ENCODE assay signal across 1 cellular context in genomic region chr3:185825639-185826481, GRCh38.
TF ChIP-seq lines count a peak whose summit lies in the region.

No MANE protein-coding gene starts in this region.

TF ChIP-seq in WTC11, 78 proteins besides CTCF, POLR2A, EP300 and RAD21 (continued from another document):
- TF ChIP-seq TCF7 (CRISPR knock-in tag; IDR thresholded peaks at IDR 0.05; ENCODE audit: low read depth) = 0 out of 2 replicates have a peak, but pooled peaks have one; percentile 85
- peak; percentile 66; the same call in 1 of the 2 replicates for TF ChIP-seq ETV6 (CRISPR knock-in tag; IDR thresholded peaks at IDR 0.05)
- TF ChIP-seq ZNF138 (CRISPR knock-in tag; conservative IDR thresholded peaks at IDR 0.05) = no peak; the same call in none of the 2 replicates
- TF ChIP-seq, protein P1, sequence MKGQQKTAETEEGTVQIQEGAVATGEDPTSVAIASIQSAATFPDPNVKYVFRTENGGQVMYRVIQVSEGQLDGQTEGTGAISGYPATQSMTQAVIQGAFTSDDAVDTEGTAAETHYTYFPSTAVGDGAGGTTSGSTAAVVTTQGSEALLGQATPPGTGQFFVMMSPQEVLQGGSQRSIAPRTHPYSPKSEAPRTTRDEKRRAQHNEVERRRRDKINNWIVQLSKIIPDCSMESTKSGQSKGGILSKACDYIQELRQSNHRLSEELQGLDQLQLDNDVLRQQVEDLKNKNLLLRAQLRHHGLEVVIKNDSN (CRISPR knock-in tag; IDR thresholded peaks at IDR 0.05) = 0 out of 2 replicates have a peak, but pooled peaks have one; percentile 42
- peak; percentile 97 for TF ChIP-seq FOXP1 (CRISPR knock-in tag; IDR thresholded peaks at IDR 0.05; ENCODE audit: borderline replicate concordance)
- TF ChIP-seq ZBTB21 (CRISPR knock-in tag; IDR thresholded peaks at IDR 0.05; ENCODE audit: borderline replicate concordance) = no peak; the same call in 1 of the 2 replicates
- TF ChIP-seq, protein P2, sequence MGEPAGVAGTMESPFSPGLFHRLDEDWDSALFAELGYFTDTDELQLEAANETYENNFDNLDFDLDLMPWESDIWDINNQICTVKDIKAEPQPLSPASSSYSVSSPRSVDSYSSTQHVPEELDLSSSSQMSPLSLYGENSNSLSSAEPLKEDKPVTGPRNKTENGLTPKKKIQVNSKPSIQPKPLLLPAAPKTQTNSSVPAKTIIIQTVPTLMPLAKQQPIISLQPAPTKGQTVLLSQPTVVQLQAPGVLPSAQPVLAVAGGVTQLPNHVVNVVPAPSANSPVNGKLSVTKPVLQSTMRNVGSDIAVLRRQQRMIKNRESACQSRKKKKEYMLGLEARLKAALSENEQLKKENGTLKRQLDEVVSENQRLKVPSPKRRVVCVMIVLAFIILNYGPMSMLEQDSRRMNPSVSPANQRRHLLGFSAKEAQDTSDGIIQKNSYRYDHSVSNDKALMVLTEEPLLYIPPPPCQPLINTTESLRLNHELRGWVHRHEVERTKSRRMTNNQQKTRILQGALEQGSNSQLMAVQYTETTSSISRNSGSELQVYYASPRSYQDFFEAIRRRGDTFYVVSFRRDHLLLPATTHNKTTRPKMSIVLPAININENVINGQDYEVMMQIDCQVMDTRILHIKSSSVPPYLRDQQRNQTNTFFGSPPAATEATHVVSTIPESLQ (CRISPR knock-in tag; IDR thresholded peaks at IDR 0.05) = peak; percentile 48; the same call in 1 of the 2 replicates
- TF ChIP-seq, protein P3, sequence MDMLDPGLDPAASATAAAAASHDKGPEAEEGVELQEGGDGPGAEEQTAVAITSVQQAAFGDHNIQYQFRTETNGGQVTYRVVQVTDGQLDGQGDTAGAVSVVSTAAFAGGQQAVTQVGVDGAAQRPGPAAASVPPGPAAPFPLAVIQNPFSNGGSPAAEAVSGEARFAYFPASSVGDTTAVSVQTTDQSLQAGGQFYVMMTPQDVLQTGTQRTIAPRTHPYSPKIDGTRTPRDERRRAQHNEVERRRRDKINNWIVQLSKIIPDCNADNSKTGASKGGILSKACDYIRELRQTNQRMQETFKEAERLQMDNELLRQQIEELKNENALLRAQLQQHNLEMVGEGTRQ (CRISPR knock-in tag; IDR thresholded peaks at IDR 0.05) = no peak
- no peak for TF ChIP-seq ZNF423 (CRISPR knock-in tag; IDR thresholded peaks at IDR 0.05)
- TF ChIP-seq, protein P4, sequence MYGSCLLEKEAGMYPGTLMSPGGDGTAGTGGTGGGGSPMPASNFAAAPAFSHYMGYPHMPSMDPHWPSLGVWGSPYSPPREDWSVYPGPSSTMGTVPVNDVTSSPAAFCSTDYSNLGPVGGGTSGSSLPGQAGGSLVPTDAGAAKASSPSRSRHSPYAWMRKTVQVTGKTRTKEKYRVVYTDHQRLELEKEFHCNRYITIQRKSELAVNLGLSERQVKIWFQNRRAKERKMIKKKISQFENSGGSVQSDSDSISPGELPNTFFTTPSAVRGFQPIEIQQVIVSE (CRISPR knock-in tag; IDR thresholded peaks at IDR 0.05; ENCODE audit: borderline replicate concordance) = no peak
- no peak for TF ChIP-seq IRF1 (CRISPR knock-in tag; IDR thresholded peaks at IDR 0.05)
- TF ChIP-seq, protein P5, sequence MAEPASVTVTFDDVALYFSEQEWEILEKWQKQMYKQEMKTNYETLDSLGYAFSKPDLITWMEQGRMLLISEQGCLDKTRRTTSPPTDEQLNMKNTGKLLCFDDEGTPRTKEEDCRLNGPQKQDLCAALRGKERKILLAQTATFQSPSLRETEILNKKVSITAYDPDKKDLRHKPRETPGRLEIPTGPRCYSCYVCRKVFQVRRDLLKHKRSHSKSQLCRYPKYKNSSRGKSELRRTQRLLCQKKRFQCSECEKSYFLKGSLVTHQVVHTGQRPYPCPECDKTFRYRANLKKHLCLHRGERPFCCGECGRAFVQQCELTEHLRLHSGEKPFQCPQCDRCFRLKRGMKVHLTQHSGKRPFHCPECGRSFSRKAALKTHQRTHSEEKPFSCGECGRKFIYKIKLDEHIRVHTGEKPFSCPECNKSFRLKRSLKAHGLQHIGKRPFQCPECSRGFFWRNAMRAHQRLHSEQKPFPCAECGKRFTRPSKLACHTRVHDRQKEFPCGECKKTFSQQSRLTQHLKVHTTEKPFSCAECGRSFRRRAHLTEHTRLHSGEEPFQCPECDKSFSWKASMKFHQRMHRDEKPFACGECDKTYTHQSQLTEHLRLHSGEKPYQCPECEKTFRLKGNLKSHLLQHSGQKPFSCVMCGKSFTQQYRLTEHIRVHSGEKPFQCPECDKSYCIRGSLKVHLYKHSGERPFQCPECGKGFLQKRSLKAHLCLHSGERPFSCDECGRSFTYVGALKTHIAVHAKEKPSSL (CRISPR knock-in tag; conservative IDR thresholded peaks at IDR 0.05) = no peak
- TF ChIP-seq E2F5 (CRISPR knock-in tag; IDR thresholded peaks at IDR 0.05) = no peak
- TF ChIP-seq ZNF121 (CRISPR knock-in tag; IDR thresholded peaks at IDR 0.05) = no peak
- no peak for TF ChIP-seq GTF2I (CRISPR knock-in tag; conservative IDR thresholded peaks at IDR 0.05)
- TF ChIP-seq ATF1 (CRISPR knock-in tag; IDR thresholded peaks at IDR 0.05) = peak; percentile 45; the same call in 1 of the 2 replicates
- TF ChIP-seq RELA (CRISPR knock-in tag; IDR thresholded peaks at IDR 0.05; ENCODE audit: borderline replicate concordance) = peak; percentile 82
- TF ChIP-seq SP1 (CRISPR knock-in tag; conservative IDR thresholded peaks at IDR 0.05) = peak; percentile 67
- peak; percentile 84 for TF ChIP-seq NFE2L1 (CRISPR knock-in tag; IDR thresholded peaks at IDR 0.05)
- no peak for TF ChIP-seq NFATC4 (CRISPR knock-in tag; IDR thresholded peaks at IDR 0.05)
- peak; percentile 72; the same call in 1 of the 2 replicates for TF ChIP-seq ESRRA (CRISPR knock-in tag; IDR thresholded peaks at IDR 0.05; ENCODE audit: borderline replicate concordance)
- TF ChIP-seq CREB1 (CRISPR knock-in tag; IDR thresholded peaks at IDR 0.05) = no peak; the same call in 1 of the 2 replicates
- no peak for TF ChIP-seq PRRX2 (CRISPR knock-in tag; IDR thresholded peaks at IDR 0.05)
- peak; percentile 47; the same call in 1 of the 2 replicates for TF ChIP-seq CREM (CRISPR knock-in tag; IDR thresholded peaks at IDR 0.05)
- no peak for TF ChIP-seq TEAD4 (CRISPR knock-in tag; IDR thresholded peaks at IDR 0.05)
- TF ChIP-seq, protein P6, sequence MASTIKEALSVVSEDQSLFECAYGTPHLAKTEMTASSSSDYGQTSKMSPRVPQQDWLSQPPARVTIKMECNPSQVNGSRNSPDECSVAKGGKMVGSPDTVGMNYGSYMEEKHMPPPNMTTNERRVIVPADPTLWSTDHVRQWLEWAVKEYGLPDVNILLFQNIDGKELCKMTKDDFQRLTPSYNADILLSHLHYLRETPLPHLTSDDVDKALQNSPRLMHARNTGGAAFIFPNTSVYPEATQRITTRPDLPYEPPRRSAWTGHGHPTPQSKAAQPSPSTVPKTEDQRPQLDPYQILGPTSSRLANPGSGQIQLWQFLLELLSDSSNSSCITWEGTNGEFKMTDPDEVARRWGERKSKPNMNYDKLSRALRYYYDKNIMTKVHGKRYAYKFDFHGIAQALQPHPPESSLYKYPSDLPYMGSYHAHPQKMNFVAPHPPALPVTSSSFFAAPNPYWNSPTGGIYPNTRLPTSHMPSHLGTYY (CRISPR knock-in tag; IDR thresholded peaks at IDR 0.05) = 0 out of 2 replicates have a peak, but pooled peaks have one; percentile 16
- peak; percentile 85 for TF ChIP-seq MYBL2 (CRISPR knock-in tag; IDR thresholded peaks at IDR 0.05)
- TF ChIP-seq, protein P7, sequence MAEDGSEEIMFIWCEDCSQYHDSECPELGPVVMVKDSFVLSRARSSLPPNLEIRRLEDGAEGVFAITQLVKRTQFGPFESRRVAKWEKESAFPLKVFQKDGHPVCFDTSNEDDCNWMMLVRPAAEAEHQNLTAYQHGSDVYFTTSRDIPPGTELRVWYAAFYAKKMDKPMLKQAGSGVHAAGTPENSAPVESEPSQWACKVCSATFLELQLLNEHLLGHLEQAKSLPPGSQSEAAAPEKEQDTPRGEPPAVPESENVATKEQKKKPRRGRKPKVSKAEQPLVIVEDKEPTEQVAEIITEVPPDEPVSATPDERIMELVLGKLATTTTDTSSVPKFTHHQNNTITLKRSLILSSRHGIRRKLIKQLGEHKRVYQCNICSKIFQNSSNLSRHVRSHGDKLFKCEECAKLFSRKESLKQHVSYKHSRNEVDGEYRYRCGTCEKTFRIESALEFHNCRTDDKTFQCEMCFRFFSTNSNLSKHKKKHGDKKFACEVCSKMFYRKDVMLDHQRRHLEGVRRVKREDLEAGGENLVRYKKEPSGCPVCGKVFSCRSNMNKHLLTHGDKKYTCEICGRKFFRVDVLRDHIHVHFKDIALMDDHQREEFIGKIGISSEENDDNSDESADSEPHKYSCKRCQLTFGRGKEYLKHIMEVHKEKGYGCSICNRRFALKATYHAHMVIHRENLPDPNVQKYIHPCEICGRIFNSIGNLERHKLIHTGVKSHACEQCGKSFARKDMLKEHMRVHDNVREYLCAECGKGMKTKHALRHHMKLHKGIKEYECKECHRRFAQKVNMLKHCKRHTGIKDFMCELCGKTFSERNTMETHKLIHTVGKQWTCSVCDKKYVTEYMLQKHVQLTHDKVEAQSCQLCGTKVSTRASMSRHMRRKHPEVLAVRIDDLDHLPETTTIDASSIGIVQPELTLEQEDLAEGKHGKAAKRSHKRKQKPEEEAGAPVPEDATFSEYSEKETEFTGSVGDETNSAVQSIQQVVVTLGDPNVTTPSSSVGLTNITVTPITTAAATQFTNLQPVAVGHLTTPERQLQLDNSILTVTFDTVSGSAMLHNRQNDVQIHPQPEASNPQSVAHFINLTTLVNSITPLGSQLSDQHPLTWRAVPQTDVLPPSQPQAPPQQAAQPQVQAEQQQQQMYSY (CRISPR knock-in tag; IDR thresholded peaks at IDR 0.05) = peak; percentile 54; the same call in 1 of the 2 replicates
- no peak for TF ChIP-seq TEAD1 (CRISPR knock-in tag; IDR thresholded peaks at IDR 0.05)
- peak; percentile 55; the same call in 1 of the 2 replicates for TF ChIP-seq FOXK1 (CRISPR knock-in tag; IDR thresholded peaks at IDR 0.05)
- no peak for TF ChIP-seq JAZF1 (CRISPR knock-in tag; IDR thresholded peaks at IDR 0.05)
- TF ChIP-seq PREB (CRISPR knock-in tag; IDR thresholded peaks at IDR 0.05; ENCODE audit: borderline replicate concordance) = 0 out of 2 replicates have a peak, but pooled peaks have one; percentile 55
- TF ChIP-seq OVOL2 (CRISPR knock-in tag; IDR thresholded peaks at IDR 0.05; ENCODE audit: borderline replicate concordance) = no peak
- TF ChIP-seq KAT7 (CRISPR knock-in tag; IDR thresholded peaks at IDR 0.05; ENCODE audit: borderline replicate concordance) = peak; percentile 84; the same call in 1 of the 2 replicates
- no peak for TF ChIP-seq HMGA2 (CRISPR knock-in tag; IDR thresholded peaks at IDR 0.05)
- no peak for TF ChIP-seq ZNF671 (CRISPR knock-in tag; IDR thresholded peaks at IDR 0.05)
- TF ChIP-seq EMX1 (CRISPR knock-in tag; IDR thresholded peaks at IDR 0.05) = no peak
- TF ChIP-seq MLX (CRISPR knock-in tag; IDR thresholded peaks at IDR 0.05) = no peak
- TF ChIP-seq, protein P8, sequence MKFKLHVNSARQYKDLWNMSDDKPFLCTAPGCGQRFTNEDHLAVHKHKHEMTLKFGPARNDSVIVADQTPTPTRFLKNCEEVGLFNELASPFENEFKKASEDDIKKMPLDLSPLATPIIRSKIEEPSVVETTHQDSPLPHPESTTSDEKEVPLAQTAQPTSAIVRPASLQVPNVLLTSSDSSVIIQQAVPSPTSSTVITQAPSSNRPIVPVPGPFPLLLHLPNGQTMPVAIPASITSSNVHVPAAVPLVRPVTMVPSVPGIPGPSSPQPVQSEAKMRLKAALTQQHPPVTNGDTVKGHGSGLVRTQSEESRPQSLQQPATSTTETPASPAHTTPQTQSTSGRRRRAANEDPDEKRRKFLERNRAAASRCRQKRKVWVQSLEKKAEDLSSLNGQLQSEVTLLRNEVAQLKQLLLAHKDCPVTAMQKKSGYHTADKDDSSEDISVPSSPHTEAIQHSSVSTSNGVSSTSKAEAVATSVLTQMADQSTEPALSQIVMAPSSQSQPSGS (CRISPR knock-in tag; IDR thresholded peaks at IDR 0.05; ENCODE audit: borderline replicate concordance, low read depth) = 0 out of 2 replicates have a peak, but pooled peaks have one; percentile 57
- TF ChIP-seq ZNF416 (CRISPR knock-in tag; IDR thresholded peaks at IDR 0.05) = no peak
- TF ChIP-seq, protein P9, sequence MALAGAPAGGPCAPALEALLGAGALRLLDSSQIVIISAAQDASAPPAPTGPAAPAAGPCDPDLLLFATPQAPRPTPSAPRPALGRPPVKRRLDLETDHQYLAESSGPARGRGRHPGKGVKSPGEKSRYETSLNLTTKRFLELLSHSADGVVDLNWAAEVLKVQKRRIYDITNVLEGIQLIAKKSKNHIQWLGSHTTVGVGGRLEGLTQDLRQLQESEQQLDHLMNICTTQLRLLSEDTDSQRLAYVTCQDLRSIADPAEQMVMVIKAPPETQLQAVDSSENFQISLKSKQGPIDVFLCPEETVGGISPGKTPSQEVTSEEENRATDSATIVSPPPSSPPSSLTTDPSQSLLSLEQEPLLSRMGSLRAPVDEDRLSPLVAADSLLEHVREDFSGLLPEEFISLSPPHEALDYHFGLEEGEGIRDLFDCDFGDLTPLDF (CRISPR knock-in tag; IDR thresholded peaks at IDR 0.05) = no peak; the same call in 1 of the 2 replicates
